Comparison of ENCODE assay signal across 1 cellular context in the genomic region with DNA sequence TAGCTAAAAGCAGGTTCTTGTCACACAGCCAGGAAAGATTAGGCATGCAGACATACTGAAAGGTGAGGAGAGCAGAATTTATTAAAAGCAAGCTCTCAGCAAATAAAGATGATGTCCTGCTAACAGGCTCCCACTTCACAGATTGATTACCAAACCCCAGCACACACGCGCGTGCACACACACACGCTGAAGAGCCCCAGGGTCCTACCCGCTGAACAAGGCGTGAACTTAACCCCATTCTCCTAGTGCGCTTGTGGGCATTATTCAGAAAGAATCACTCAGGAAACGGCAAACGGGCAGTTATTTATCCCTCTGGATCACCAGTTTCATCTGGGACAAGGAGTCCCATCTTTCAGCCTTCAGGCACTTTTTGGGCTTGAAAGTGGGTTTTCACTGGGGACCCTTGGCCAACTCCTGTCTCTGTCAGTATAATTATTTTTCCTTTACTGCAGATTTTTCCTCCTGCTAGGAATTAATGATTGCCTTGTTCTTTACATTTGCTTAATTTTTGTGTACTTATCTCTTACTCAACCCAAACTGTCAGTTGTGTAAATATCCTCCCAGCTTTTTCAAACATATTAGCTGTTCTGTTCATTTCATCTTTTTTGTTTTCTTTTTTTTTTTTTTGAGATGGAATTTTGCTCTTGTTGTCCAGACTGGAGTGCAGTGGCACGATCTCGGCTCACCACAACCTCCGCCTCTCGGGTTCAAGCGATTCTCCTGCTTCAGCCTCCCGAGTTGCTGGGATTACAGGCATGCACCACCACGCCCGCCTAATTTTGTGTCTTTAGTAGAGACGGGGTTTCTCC.
TF ChIP-seq lines count a peak whose summit lies in the region.

No MANE protein-coding gene starts in this region.

TF ChIP-seq in HepG2, 621 proteins besides CTCF, POLR2A, EP300 and RAD21 (continued from another document and continues in another):
- TF ChIP-seq, protein P1, sequence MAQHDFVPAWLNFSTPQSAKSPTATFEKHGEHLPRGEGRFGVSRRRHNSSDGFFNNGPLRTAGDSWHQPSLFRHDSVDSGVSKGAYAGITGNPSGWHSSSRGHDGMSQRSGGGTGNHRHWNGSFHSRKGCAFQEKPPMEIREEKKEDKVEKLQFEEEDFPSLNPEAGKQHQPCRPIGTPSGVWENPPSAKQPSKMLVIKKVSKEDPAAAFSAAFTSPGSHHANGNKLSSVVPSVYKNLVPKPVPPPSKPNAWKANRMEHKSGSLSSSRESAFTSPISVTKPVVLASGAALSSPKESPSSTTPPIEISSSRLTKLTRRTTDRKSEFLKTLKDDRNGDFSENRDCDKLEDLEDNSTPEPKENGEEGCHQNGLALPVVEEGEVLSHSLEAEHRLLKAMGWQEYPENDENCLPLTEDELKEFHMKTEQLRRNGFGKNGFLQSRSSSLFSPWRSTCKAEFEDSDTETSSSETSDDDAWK (CRISPR knock-in tag; IDR thresholded peaks at IDR 0.05), result no peak
- TF ChIP-seq ZFX (CRISPR knock-in tag; IDR thresholded peaks at IDR 0.05; ENCODE audit: low read depth), result no peak
- TF ChIP-seq NFKB2 (CRISPR knock-in tag; IDR thresholded peaks at IDR 0.05; ENCODE audit: borderline replicate concordance), result no peak
- peak; percentile 78 for TF ChIP-seq ELF3 (CRISPR knock-in tag; IDR thresholded peaks at IDR 0.05)
- no peak for TF ChIP-seq KDM5A (IDR thresholded peaks at IDR 0.05; ENCODE audit: borderline replicate concordance, low read length)
- no peak for TF ChIP-seq ZNF225 (CRISPR knock-in tag; IDR thresholded peaks at IDR 0.05)
- peak; percentile 76 for TF ChIP-seq TBL1XR1 (IDR thresholded peaks at IDR 0.05; ENCODE audit: borderline replicate concordance, low read length, partially characterized antibody)
- TF ChIP-seq NFE2L2 (IDR thresholded peaks at IDR 0.05; ENCODE audit: low read length), result no peak
- TF ChIP-seq ZNF235 (CRISPR knock-in tag; IDR thresholded peaks at IDR 0.05; ENCODE audit: borderline replicate concordance), result no peak
- TF ChIP-seq, protein P2, sequence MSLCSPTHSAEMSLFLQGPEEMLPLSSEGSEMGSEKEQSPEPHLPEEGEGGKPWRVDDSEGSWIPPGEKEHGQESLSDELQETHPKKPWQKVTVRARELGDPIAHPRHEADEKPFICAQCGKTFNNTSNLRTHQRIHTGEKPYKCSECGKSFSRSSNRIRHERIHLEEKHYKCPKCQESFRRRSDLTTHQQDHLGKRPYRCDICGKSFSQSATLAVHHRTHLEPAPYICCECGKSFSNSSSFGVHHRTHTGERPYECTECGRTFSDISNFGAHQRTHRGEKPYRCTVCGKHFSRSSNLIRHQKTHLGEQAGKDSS (CRISPR knock-in tag; IDR thresholded peaks at IDR 0.05; ENCODE audit: borderline replicate concordance, low read depth), result no peak
- no peak for TF ChIP-seq TAF1 (CRISPR knock-in tag; IDR thresholded peaks at IDR 0.05)
- TF ChIP-seq FOXK1 (CRISPR knock-in tag; IDR thresholded peaks at IDR 0.05; ENCODE audit: borderline replicate concordance, low read depth), result peak; percentile 62; the same call in 1 of the 2 replicates
- TF ChIP-seq KDM2A (CRISPR knock-in tag; IDR thresholded peaks at IDR 0.05; ENCODE audit: borderline replicate concordance, low read depth), result no peak
- TF ChIP-seq MYC (CRISPR knock-in tag; IDR thresholded peaks at IDR 0.05; ENCODE audit: borderline replicate concordance), result no peak
- TF ChIP-seq, protein P3, sequence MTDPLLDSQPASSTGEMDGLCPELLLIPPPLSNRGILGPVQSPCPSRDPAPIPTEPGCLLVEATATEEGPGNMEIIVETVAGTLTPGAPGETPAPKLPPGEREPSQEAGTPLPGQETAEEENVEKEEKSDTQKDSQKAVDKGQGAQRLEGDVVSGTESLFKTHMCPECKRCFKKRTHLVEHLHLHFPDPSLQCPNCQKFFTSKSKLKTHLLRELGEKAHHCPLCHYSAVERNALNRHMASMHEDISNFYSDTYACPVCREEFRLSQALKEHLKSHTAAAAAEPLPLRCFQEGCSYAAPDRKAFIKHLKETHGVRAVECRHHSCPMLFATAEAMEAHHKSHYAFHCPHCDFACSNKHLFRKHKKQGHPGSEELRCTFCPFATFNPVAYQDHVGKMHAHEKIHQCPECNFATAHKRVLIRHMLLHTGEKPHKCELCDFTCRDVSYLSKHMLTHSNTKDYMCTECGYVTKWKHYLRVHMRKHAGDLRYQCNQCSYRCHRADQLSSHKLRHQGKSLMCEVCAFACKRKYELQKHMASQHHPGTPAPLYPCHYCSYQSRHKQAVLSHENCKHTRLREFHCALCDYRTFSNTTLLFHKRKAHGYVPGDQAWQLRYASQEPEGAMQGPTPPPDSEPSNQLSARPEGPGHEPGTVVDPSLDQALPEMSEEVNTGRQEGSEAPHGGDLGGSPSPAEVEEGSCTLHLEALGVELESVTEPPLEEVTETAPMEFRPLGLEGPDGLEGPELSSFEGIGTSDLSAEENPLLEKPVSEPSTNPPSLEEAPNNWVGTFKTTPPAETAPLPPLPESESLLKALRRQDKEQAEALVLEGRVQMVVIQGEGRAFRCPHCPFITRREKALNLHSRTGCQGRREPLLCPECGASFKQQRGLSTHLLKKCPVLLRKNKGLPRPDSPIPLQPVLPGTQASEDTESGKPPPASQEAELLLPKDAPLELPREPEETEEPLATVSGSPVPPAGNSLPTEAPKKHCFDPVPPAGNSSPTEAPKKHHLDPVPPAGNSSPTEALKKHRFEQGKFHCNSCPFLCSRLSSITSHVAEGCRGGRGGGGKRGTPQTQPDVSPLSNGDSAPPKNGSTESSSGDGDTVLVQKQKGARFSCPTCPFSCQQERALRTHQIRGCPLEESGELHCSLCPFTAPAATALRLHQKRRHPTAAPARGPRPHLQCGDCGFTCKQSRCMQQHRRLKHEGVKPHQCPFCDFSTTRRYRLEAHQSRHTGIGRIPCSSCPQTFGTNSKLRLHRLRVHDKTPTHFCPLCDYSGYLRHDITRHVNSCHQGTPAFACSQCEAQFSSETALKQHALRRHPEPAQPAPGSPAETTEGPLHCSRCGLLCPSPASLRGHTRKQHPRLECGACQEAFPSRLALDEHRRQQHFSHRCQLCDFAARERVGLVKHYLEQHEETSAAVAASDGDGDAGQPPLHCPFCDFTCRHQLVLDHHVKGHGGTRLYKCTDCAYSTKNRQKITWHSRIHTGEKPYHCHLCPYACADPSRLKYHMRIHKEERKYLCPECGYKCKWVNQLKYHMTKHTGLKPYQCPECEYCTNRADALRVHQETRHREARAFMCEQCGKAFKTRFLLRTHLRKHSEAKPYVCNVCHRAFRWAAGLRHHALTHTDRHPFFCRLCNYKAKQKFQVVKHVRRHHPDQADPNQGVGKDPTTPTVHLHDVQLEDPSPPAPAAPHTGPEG (CRISPR knock-in tag; IDR thresholded peaks at IDR 0.05), result no peak
- TF ChIP-seq ZFAT (CRISPR knock-in tag; conservative IDR thresholded peaks at IDR 0.05), result 0 out of 2 replicates have a peak, but pooled peaks have one; percentile 34
- peak; percentile 85 for TF ChIP-seq HDAC2 (CRISPR knock-in tag; IDR thresholded peaks at IDR 0.05)
- no peak for TF ChIP-seq ZNF44 (CRISPR knock-in tag; IDR thresholded peaks at IDR 0.05)
- TF ChIP-seq HDAC6 (IDR thresholded peaks at IDR 0.05; ENCODE audit: low read depth, low read length), result no peak
- peak; percentile 85 for TF ChIP-seq CREM (IDR thresholded peaks at IDR 0.05)
- no peak for TF ChIP-seq CREM (CRISPR knock-in tag; IDR thresholded peaks at IDR 0.05)
- no peak for TF ChIP-seq ZBTB21 (CRISPR knock-in tag; IDR thresholded peaks at IDR 0.05)
- TF ChIP-seq, protein P4, sequence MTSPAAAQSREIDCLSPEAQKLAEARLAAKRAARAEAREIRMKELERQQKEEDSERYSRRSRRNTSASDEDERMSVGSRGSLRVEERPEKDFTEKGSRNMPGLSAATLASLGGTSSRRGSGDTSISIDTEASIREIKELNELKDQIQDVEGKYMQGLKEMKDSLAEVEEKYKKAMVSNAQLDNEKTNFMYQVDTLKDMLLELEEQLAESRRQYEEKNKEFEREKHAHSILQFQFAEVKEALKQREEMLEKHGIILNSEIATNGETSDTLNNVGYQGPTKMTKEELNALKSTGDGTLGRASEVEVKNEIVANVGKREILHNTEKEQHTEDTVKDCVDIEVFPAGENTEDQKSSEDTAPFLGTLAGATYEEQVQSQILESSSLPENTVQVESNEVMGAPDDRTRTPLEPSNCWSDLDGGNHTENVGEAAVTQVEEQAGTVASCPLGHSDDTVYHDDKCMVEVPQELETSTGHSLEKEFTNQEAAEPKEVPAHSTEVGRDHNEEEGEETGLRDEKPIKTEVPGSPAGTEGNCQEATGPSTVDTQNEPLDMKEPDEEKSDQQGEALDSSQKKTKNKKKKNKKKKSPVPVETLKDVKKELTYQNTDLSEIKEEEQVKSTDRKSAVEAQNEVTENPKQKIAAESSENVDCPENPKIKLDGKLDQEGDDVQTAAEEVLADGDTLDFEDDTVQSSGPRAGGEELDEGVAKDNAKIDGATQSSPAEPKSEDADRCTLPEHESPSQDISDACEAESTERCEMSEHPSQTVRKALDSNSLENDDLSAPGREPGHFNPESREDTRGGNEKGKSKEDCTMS (CRISPR knock-in tag; conservative IDR thresholded peaks at IDR 0.05), result no peak
- TF ChIP-seq, protein P5, sequence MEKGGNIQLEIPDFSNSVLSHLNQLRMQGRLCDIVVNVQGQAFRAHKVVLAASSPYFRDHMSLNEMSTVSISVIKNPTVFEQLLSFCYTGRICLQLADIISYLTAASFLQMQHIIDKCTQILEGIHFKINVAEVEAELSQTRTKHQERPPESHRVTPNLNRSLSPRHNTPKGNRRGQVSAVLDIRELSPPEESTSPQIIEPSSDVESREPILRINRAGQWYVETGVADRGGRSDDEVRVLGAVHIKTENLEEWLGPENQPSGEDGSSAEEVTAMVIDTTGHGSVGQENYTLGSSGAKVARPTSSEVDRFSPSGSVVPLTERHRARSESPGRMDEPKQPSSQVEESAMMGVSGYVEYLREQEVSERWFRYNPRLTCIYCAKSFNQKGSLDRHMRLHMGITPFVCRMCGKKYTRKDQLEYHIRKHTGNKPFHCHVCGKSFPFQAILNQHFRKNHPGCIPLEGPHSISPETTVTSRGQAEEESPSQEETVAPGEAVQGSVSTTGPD (CRISPR knock-in tag; IDR thresholded peaks at IDR 0.05), result no peak
- TF ChIP-seq, protein P6, sequence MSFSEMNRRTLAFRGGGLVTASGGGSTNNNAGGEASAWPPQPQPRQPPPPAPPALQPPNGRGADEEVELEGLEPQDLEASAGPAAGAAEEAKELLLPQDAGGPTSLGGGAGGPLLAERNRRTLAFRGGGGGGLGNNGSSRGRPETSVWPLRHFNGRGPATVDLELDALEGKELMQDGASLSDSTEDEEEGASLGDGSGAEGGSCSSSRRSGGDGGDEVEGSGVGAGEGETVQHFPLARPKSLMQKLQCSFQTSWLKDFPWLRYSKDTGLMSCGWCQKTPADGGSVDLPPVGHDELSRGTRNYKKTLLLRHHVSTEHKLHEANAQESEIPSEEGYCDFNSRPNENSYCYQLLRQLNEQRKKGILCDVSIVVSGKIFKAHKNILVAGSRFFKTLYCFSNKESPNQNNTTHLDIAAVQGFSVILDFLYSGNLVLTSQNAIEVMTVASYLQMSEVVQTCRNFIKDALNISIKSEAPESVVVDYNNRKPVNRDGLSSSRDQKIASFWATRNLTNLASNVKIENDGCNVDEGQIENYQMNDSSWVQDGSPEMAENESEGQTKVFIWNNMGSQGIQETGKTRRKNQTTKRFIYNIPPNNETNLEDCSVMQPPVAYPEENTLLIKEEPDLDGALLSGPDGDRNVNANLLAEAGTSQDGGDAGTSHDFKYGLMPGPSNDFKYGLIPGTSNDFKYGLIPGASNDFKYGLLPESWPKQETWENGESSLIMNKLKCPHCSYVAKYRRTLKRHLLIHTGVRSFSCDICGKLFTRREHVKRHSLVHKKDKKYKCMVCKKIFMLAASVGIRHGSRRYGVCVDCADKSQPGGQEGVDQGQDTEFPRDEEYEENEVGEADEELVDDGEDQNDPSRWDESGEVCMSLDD (CRISPR knock-in tag; IDR thresholded peaks at IDR 0.05; ENCODE audit: borderline replicate concordance), result no peak
- no peak for TF ChIP-seq ZNF746 (CRISPR knock-in tag; IDR thresholded peaks at IDR 0.05)
- TF ChIP-seq NRL (CRISPR knock-in tag; IDR thresholded peaks at IDR 0.05; ENCODE audit: borderline replicate concordance), result no peak
- TF ChIP-seq U2AF1 (optimal IDR thresholded peaks at IDR 0.05; ENCODE audit: low read depth, low read length), result no peak
- no peak for TF ChIP-seq SIN3B (IDR thresholded peaks at IDR 0.05; ENCODE audit: low read length)
- no peak for TF ChIP-seq FOXM1 (CRISPR knock-in tag; IDR thresholded peaks at IDR 0.05)
- no peak for TF ChIP-seq MAFK (conservative IDR thresholded peaks at IDR 0.05 in 1 of 2, IDR thresholded peaks at IDR 0.05 in 1 of 2; ENCODE audit: low read length in 2 of 2)
- no peak for TF ChIP-seq ZBTB8A (CRISPR knock-in tag; IDR thresholded peaks at IDR 0.05; ENCODE audit: borderline replicate concordance, low read depth)
- peak; percentile 83 for TF ChIP-seq BCL6 (CRISPR knock-in tag; IDR thresholded peaks at IDR 0.05)
- no peak for TF ChIP-seq PTBP1 (IDR thresholded peaks at IDR 0.05; ENCODE audit: low read depth, low read length, poor library complexity, severe bottlenecking)
- peak; percentile 33; the same call in 1 of the 2 replicates for TF ChIP-seq FOXO1 (CRISPR knock-in tag; IDR thresholded peaks at IDR 0.05)
- TF ChIP-seq, protein P7, sequence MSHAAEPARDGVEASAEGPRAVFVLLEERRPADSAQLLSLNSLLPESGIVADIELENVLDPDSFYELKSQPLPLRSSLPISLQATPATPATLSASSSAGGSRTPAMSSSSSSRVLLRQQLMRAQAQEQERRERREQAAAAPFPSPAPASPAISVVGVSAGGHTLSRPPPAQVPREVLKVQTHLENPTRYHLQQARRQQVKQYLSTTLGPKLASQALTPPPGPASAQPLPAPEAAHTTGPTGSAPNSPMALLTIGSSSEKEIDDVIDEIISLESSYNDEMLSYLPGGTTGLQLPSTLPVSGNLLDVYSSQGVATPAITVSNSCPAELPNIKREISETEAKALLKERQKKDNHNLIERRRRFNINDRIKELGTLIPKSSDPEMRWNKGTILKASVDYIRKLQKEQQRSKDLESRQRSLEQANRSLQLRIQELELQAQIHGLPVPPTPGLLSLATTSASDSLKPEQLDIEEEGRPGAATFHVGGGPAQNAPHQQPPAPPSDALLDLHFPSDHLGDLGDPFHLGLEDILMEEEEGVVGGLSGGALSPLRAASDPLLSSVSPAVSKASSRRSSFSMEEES (CRISPR knock-in tag; IDR thresholded peaks at IDR 0.05), result no peak
- peak; percentile 46; the same call in 1 of the 2 replicates for TF ChIP-seq ARID2 (CRISPR knock-in tag; IDR thresholded peaks at IDR 0.05; ENCODE audit: borderline replicate concordance)
- TF ChIP-seq REPIN1 (CRISPR knock-in tag; IDR thresholded peaks at IDR 0.05; ENCODE audit: borderline replicate concordance, low read depth), result no peak
- no peak for TF ChIP-seq NPAS2 (CRISPR knock-in tag; IDR thresholded peaks at IDR 0.05; ENCODE audit: borderline replicate concordance)
- peak; percentile 85 for TF ChIP-seq ZMYM4 (CRISPR knock-in tag; IDR thresholded peaks at IDR 0.05)
- TF ChIP-seq ZNF431 (CRISPR knock-in tag; IDR thresholded peaks at IDR 0.05; ENCODE audit: borderline replicate concordance, low read depth), result no peak; the same call in 1 of the 2 replicates
- TF ChIP-seq ZC3H4 (CRISPR knock-in tag; IDR thresholded peaks at IDR 0.05; ENCODE audit: borderline replicate concordance), result no peak
- TF ChIP-seq SIX4 (CRISPR knock-in tag; IDR thresholded peaks at IDR 0.05), result no peak
- TF ChIP-seq NCOA5 (CRISPR knock-in tag; IDR thresholded peaks at IDR 0.05), result no peak
